8 cellular contexts compared by ENCODE assay signal in the genomic region with DNA sequence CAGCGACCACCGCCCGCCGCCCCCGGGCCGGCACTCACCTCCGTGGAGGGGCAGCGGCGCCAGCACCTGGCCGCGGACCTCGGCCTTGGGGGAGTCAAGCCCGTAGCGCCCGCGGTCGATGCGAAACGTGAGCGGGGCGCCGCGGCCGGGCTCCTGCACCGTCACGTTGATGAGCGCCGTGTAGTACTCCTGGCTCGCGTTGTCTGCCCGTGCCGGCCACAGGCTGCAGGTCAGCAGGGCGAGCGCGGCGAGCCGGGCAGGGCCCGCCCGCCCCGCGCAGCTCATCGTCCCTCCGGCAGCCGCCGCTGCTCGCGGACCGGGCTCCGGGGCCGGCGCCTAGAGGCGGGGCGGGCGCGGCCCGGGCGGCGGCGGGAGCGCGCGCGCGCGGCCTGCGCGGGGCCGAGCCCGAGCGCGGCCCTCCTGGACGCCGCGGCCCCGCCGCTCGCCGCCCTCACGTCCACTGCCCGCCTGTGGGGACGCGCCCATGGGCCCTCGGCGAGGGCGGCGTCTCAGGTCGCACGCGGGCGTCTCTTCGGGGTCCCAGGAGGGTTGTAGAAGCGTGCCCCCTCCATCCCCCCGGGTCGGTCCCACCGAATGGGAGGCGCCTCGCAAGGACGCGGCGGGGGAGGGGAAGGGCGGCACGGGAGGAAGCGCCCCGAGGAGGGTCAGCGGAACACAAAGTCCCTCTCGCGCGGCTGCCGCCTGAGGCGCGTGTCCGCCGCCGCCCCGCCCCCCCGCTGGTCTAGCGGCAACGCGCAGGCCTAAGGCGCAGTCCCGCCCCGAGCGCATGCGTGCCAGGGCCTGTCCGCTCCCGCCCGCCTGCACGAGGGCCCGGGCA. TPM values are rescaled to one million over a fixed set of nuclear protein-coding genes. Genes with fewer than 3 reads are reported as not detected.
DNase-seq lines count a peak whose midpoint lies in the region; ATAC-seq lines count a peak whose summit lies in the region.

A gene with protein sequence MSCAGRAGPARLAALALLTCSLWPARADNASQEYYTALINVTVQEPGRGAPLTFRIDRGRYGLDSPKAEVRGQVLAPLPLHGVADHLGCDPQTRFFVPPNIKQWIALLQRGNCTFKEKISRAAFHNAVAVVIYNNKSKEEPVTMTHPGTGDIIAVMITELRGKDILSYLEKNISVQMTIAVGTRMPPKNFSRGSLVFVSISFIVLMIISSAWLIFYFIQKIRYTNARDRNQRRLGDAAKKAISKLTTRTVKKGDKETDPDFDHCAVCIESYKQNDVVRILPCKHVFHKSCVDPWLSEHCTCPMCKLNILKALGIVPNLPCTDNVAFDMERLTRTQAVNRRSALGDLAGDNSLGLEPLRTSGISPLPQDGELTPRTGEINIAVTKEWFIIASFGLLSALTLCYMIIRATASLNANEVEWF (minus strand): TSS at position 342 of the 838 bp plus-strand sequence. CDS start 57 bp downstream, at position 285.

- H3K4me1 Mint-ChIP-seq in activated CD4-positive, alpha-beta memory T cell treated with anti-CD3 and anti-CD28 coated beads for 36 hours (ENCODE audit: low read depth): peaks cover 29% of the 10 kb centered on the region
- H3K4me1 Mint-ChIP-seq in dendritic cell treated with granulocyte-macrophage colony-stimulating factor and Interleukin-4, amounts not matched to agents 40 ng/mL and 50 ng/mL, for 4 days (ENCODE audit: low read depth): peaks cover 36% of the 10 kb centered on the region

- intact Hi-C loops in activated CD4-positive, alpha-beta memory T cell treated with anti-CD3 and anti-CD28 coated beads for 36 hours (cut with micrococcal nuclease): loop anchor here (1.0 to 10.0 kb wide), 4 partner anchors 19 to 372 kb away; a partner anchor contains a TSS
- intact Hi-C loops in dendritic cell treated with granulocyte-macrophage colony-stimulating factor and Interleukin-4, amounts not matched to agents 40 ng/mL and 50 ng/mL, for 4 days (cut with micrococcal nuclease): loop anchor here (2.0 to 10.0 kb wide), 4 partner anchors 19 to 519 kb away; a partner anchor contains a TSS

- POLR2A ChIA-PET in activated CD4-positive, alpha-beta memory T cell treated with anti-CD3 and anti-CD28 coated beads for 36 hours (lab: Charles Lee): no interaction called here

- peaks cover 2% of the 10 kb centered on the region for H3K27me3 Mint-ChIP-seq in activated CD4-positive, alpha-beta memory T cell treated with anti-CD3 and anti-CD28 coated beads for 36 hours
- peaks cover 3% of the 10 kb centered on the region for H3K27me3 Mint-ChIP-seq in dendritic cell treated with granulocyte-macrophage colony-stimulating factor and Interleukin-4, amounts not matched to agents 40 ng/mL and 50 ng/mL, for 4 days

- H3K36me3 Mint-ChIP-seq in activated CD4-positive, alpha-beta memory T cell treated with anti-CD3 and anti-CD28 coated beads for 36 hours: peaks cover 3% of the 10 kb centered on the region
- peaks cover 15% of the 10 kb centered on the region for H3K36me3 Mint-ChIP-seq in dendritic cell treated with granulocyte-macrophage colony-stimulating factor and Interleukin-4, amounts not matched to agents 40 ng/mL and 50 ng/mL, for 4 days (ENCODE audit: low read depth)

- H3K27ac Mint-ChIP-seq in activated CD4-positive, alpha-beta memory T cell treated with anti-CD3 and anti-CD28 coated beads for 36 hours: peak within 1 kb of the TSS; percentile 63
- H3K27ac Mint-ChIP-seq in dendritic cell treated with granulocyte-macrophage colony-stimulating factor and Interleukin-4, amounts not matched to agents 40 ng/mL and 50 ng/mL, for 4 days: peak within 1 kb of the TSS; percentile 96

- DNase-seq in DMS53 (lab: John Stamatoyannopoulos, UW): peak; percentile 98
- peak; percentile 44 to 90 for DNase-seq in NCI-H526 (lab: John Stamatoyannopoulos, UW)
- DNase-seq in activated CD4-positive, alpha-beta memory T cell treated with anti-CD3 and anti-CD28 coated beads for 36 hours: peak; percentile 91
- peak; percentile 96 for DNase-seq in left lobe of liver (ENCODE audit: low spot score)
- peak; percentile 77 to 91 for DNase-seq in stimulated activated CD4-positive, alpha-beta T cell treated with anti-CD3 and anti-CD28 coated beads, Interleukin-1b, Interleukin-23, amount 100 ng/mL, for 4 hours (ENCODE audit: low read depth in 2 of 2)

- H3K4me3 Mint-ChIP-seq in activated CD4-positive, alpha-beta memory T cell treated with anti-CD3 and anti-CD28 coated beads for 36 hours: peak within 1 kb of the TSS; percentile 78
- peak within 1 kb of the TSS; percentile 92 for H3K4me3 Mint-ChIP-seq in dendritic cell treated with granulocyte-macrophage colony-stimulating factor and Interleukin-4, amounts not matched to agents 40 ng/mL and 50 ng/mL, for 4 days

- ATAC-seq in HG02759 (IDR thresholded peaks at IDR 0.05; ENCODE audit: unreplicated experiment) (peak; percentile 69), left lobe of liver (peak; percentile 87), HG03571 (IDR thresholded peaks at IDR 0.05; ENCODE audit: unreplicated experiment) (no peak)

- peaks cover 7% of the 10 kb centered on the region for H3K9me3 Mint-ChIP-seq in activated CD4-positive, alpha-beta memory T cell treated with anti-CD3 and anti-CD28 coated beads for 36 hours
- no peaks in the 10 kb centered on the region for H3K9me3 Mint-ChIP-seq in dendritic cell treated with granulocyte-macrophage colony-stimulating factor and Interleukin-4, amounts not matched to agents 40 ng/mL and 50 ng/mL, for 4 days

- CTCF ChIA-PET in activated CD4-positive, alpha-beta memory T cell treated with anti-CD3 and anti-CD28 coated beads for 36 hours (lab: Charles Lee): no interaction called here

RNA-seq across cellular contexts. Expression of the gene that starts here (rescaled TPM):
- total RNA-seq in activated CD4-positive, alpha-beta memory T cell treated with anti-CD3 and anti-CD28 coated beads for 36 hours: 10 to 100 TPM in 1 of 2 experiments, 1 to 10 TPM in 1; 9.9 to 10.1 TPM
- total RNA-seq in left lobe of liver: 102 TPM
